22 cellular contexts compared by ENCODE assay signal in the genomic region with DNA sequence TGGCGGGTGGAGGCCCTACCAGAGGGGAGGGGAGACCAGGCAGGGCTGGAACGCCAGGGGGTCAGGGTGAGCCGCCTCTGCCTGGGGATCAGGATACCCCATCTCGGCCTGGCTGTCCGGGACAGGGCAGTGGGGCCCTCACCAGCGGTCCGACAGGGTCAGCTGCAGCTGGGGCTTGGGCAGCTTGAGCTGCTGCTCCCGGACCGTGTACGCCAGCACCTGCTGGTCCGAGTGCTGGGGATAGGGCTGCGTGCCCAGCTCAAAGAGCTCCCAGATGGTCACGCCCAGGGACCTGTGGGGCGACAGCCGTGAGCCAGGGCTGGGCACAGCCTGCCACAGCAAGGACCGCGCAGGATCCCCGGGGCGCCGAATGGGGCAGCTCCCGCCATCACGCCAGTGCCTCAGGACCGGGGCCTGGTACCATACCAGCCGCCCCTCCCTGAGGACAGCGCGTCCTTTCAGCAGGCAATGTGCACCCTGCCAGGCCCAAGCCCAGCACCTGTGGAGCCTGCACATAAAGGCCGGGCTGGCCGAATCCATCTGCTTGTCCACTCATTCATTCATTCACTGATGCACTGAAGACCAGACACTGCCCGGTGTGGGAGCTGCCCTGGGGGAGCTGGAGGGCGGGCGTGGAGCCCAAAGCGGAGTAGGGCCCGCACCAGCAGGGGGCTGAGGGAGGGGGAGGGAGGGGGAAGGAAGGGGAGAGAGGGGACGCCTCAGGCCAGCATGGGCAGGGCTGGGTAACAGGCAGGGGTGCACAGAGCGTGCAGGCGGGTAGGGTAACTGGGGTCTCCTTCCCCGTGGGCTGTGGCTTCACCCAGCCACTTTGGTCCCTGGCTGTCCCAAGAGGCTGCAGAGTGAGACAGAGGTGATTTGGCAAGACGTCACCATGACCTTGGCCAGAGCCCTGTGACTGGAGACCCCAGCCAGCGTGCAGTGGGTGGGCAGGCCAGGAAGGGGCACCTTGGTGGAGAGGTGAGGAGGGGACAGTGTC. TPM values are rescaled to one million over a fixed set of nuclear protein-coding genes. Genes with fewer than 3 reads are reported as not detected.
DNase-seq lines count a peak whose midpoint lies in the region; TF ChIP-seq lines count a peak whose summit lies in the region.
"Had no signal": no experiment of that assay in that cellular context is flagged by ENCODE, and none has a peak within 500 bp of the region (broad histone marks: within the 10 kb centered on the region; RNA-seq: fewer than 3 reads in every experiment).

No MANE protein-coding gene starts in this region.

- H3K4me1 ChIP-seq in neuronal stem cell (ENCODE audit: control insufficient read depth in 2 of 2, insufficient read depth in 1 of 2, low read depth in 1 of 2, low read length in 2 of 2) (peaks cover 7 to 8% of the 10 kb centered on the region in 2 donors), tibial nerve (peaks cover 0 to 41% (median 19%) of the 10 kb centered on the region in 4 donors), breast epithelium (peaks cover 0 to 4% of the 10 kb centered on the region in 2 donors)
- H3K4me1 ChIP-seq: HAP-1 had no signal

- H3K36me3 ChIP-seq in neuronal stem cell (replicated peaks in 1 of 2; ENCODE audit: control insufficient read depth in 2 of 2, insufficient read depth in 2 of 2, low read length in 2 of 2) (no peaks in the 10 kb centered on the region), tibial nerve (peaks cover 0 to 42% (median 0%) of the 10 kb centered on the region in 3 donors), breast epithelium (no peaks in the 10 kb centered on the region), WERI-Rb-1 (peaks cover 31% of the 10 kb centered on the region)
- H3K36me3 ChIP-seq: BE2C, HAP-1 had no signal

- no peak overlapping the region for H2BK12ac ChIP-seq in neuronal stem cell (ENCODE audit: low read length)

- no peak overlapping the region for H3K4me3 Mint-ChIP-seq in activated naive CD4-positive, alpha-beta T cell treated with anti-CD3 and anti-CD28 coated beads, Interleukin-2, amount 50 U/mL, for 24 hours
- H3K4me3 Mint-ChIP-seq in activated naive CD4-positive, alpha-beta T cell treated with anti-CD3 and anti-CD28 coated beads, Interleukin-2, amount 10 ng/mL, durations not matched to agents 7 days and 5 days = no peak overlapping the region
- H3K4me3 Mint-ChIP-seq: CD4-positive, CD25-positive, alpha-beta regulatory T cell had no signal

- no peaks in the 10 kb centered on the region for H3K4me1 Mint-ChIP-seq in activated naive CD4-positive, alpha-beta T cell treated with anti-CD3 and anti-CD28 coated beads, Interleukin-2, amount 50 U/mL, for 24 hours
- peaks cover 3% of the 10 kb centered on the region for H3K4me1 Mint-ChIP-seq in activated naive CD4-positive, alpha-beta T cell treated with anti-CD3 and anti-CD28 coated beads, Interleukin-2, amount 10 ng/mL, durations not matched to agents 7 days and 5 days
- H3K4me1 Mint-ChIP-seq: GM23338 had no signal

- TF ChIP-seq POLR2A in tibial nerve (IDR thresholded peaks at IDR 0.05) (no peak), breast epithelium (IDR thresholded peaks at IDR 0.05) (no peak)

- peak overlapping the region; percentile 52 for H3K27ac ChIP-seq in caudate nucleus (ENCODE audit: low read depth, low read length)
- no peak overlapping the region for H3K27ac ChIP-seq in neuronal stem cell (replicated peaks; ENCODE audit: low read length)
- peak overlapping the region; percentile 66 to 93 (median 84) for H3K27ac ChIP-seq in tibial nerve
- no peak overlapping the region for H3K27ac ChIP-seq in breast epithelium
- H3K27ac ChIP-seq in WERI-Rb-1 = no peak overlapping the region
- H3K27ac ChIP-seq: Peyer's patch, SJCRH30 had no signal

- H3K9me3 ChIP-seq in neuronal stem cell (replicated peaks in 1 of 2; ENCODE audit: control insufficient read depth in 2 of 2, insufficient read depth in 1 of 2, low read depth in 1 of 2, low read length in 2 of 2) = no peaks in the 10 kb centered on the region
- no peaks in the 10 kb centered on the region for H3K9me3 ChIP-seq in tibial nerve
- no peaks in the 10 kb centered on the region for H3K9me3 ChIP-seq in breast epithelium
- no peaks in the 10 kb centered on the region for H3K9me3 ChIP-seq in WERI-Rb-1 (ENCODE audit: severe bottlenecking)
- H3K9me3 ChIP-seq: BE2C, HAP-1, SJCRH30 had no signal

- no peaks in the 10 kb centered on the region for H3K9me3 Mint-ChIP-seq in activated naive CD4-positive, alpha-beta T cell treated with anti-CD3 and anti-CD28 coated beads, Interleukin-2, amount 50 U/mL, for 24 hours
- no peaks in the 10 kb centered on the region for H3K9me3 Mint-ChIP-seq in activated naive CD4-positive, alpha-beta T cell treated with anti-CD3 and anti-CD28 coated beads, Interleukin-2, amount 10 ng/mL, durations not matched to agents 7 days and 5 days
- H3K9me3 Mint-ChIP-seq: GM23338 had no signal

- H3K18ac ChIP-seq in neuronal stem cell (ENCODE audit: low read length) = peak overlapping the region; percentile 17

- H3K14ac ChIP-seq in neuronal stem cell (ENCODE audit: low read length) = peak overlapping the region; percentile 82

- H3K27me3 ChIP-seq in neuronal stem cell (ENCODE audit: control insufficient read depth in 3 of 3, insufficient read depth in 3 of 3, low read depth in 1 of 3, low read length in 3 of 3) (peaks cover 0 to 25% (median 0%) of the 10 kb centered on the region in 3 experiments), tibial nerve (no peaks in the 10 kb centered on the region), breast epithelium (peaks cover 0 to 5% of the 10 kb centered on the region in 2 donors), WERI-Rb-1 (ENCODE audit: insufficient read depth, low read depth, severe bottlenecking) (no peaks in the 10 kb centered on the region)
- H3K27me3 ChIP-seq: BE2C, Peyer's patch, SJCRH30 had no signal

- DNase-seq in activated naive CD4-positive, alpha-beta T cell treated with anti-CD3 and anti-CD28 coated beads, Interleukin-2, amount 10 ng/mL, durations not matched to agents 7 days and 5 days = no peak
- peak in 5 of 61 donors; percentile 33 to 80 (median 40) for DNase-seq in caudate nucleus (lab: John Stamatoyannopoulos, UW)
- DNase-seq in neuronal stem cell (ENCODE audit: low spot score) = no peak
- DNase-seq in tibial nerve (ENCODE audit: low spot score in 2 of 2) = no peak
- DNase-seq in RPMI8226 = no peak
- no peak for DNase-seq in breast epithelium (ENCODE audit: low spot score in 2 of 2)
- no peak for DNase-seq in WERI-Rb-1
- DNase-seq: BE2C; CD4-positive, CD25-positive, alpha-beta regulatory T cell; MM.1S; NCI-H1048; NCI-H1417 treated with DMSO at 0.1 percent for 48 hours; NCI-H187; NCI-H748 treated with DMSO at 0.1 percent for 48 hours; Peyer's patch; SJCRH30 had no signal

- H3K4me2 ChIP-seq in neuronal stem cell (ENCODE audit: insufficient read depth, low read length, poor library complexity, severe bottlenecking) = no peak overlapping the region
- H3K4me2 ChIP-seq: GM23338 had no signal

- no peak overlapping the region for H2BK5ac ChIP-seq in neuronal stem cell (ENCODE audit: low read length)

- H3K23ac ChIP-seq in neuronal stem cell (ENCODE audit: low read depth, low read length, poor library complexity) = peak overlapping the region; percentile 65

- no peak overlapping the region for H3K4ac ChIP-seq in neuronal stem cell (ENCODE audit: low read length)

- intact Hi-C loops in breast epithelium (cut with DNase I; ENCODE audit: low total_unique reads) = no loop called here

- no peaks in the 10 kb centered on the region for H3K36me3 Mint-ChIP-seq in activated naive CD4-positive, alpha-beta T cell treated with anti-CD3 and anti-CD28 coated beads, Interleukin-2, amount 50 U/mL, for 24 hours
- no peaks in the 10 kb centered on the region for H3K36me3 Mint-ChIP-seq in activated naive CD4-positive, alpha-beta T cell treated with anti-CD3 and anti-CD28 coated beads, Interleukin-2, amount 10 ng/mL, durations not matched to agents 7 days and 5 days
- H3K36me3 Mint-ChIP-seq: CD4-positive, CD25-positive, alpha-beta regulatory T cell had no signal

- TF ChIP-seq EP300 in tibial nerve (IDR thresholded peaks at IDR 0.05) = peak in 1 of 2 donors; percentile 22

- no peak overlapping the region for H2BK120ac ChIP-seq in neuronal stem cell (ENCODE audit: low read depth, low read length)

- peak overlapping the region; percentile 95 for H2AK5ac ChIP-seq in neuronal stem cell (ENCODE audit: low read depth, low read length)

- H3K4me3 ChIP-seq in neuronal stem cell (ENCODE audit: low read length in 2 of 2) (no peak overlapping the region), tibial nerve (peak overlapping the region in 2 of 4 donors; percentile 65 to 76), breast epithelium (no peak overlapping the region), WERI-Rb-1 (ENCODE audit: low read depth, low read length) (no peak overlapping the region)
- H3K4me3 ChIP-seq: GM23338, HAP-1, Peyer's patch, SJCRH30 had no signal

- CTCF ChIA-PET in activated naive CD4-positive, alpha-beta T cell treated with anti-CD3 and anti-CD28 coated beads, Interleukin-2, amount 10 ng/mL, durations not matched to agents 7 days and 5 days (lab: Charles Lee) = interaction anchor here (0.7 kb wide), 1 partner anchor 19 kb away, joined by 3 read pairs; no protein-coding TSS in a partner anchor

- peak overlapping the region; percentile 70 for H3K9ac ChIP-seq in neuronal stem cell (ENCODE audit: low read depth, low read length, poor library complexity)

- peaks cover 5% of the 10 kb centered on the region for H3K79me1 ChIP-seq in neuronal stem cell (ENCODE audit: low read depth, low read length)

- H3K27ac Mint-ChIP-seq in activated naive CD4-positive, alpha-beta T cell treated with anti-CD3 and anti-CD28 coated beads, Interleukin-2, amount 50 U/mL, for 24 hours = peak overlapping the region; percentile 23
- H3K27ac Mint-ChIP-seq in activated naive CD4-positive, alpha-beta T cell treated with anti-CD3 and anti-CD28 coated beads, Interleukin-2, amount 10 ng/mL, durations not matched to agents 7 days and 5 days = no peak overlapping the region
- H3K27ac Mint-ChIP-seq: CD4-positive, CD25-positive, alpha-beta regulatory T cell; GM23338 had no signal

- H4K8ac ChIP-seq in neuronal stem cell (ENCODE audit: low read depth, low read length) = no peak overlapping the region

- H4K91ac ChIP-seq in neuronal stem cell (ENCODE audit: low read depth, low read length, poor library complexity) = no peak overlapping the region

- no peak overlapping the region for H2AFZ ChIP-seq in neuronal stem cell (ENCODE audit: low read length)
- H2AFZ ChIP-seq: GM23338 had no signal

- no peak for TF ChIP-seq CTCF in tibial nerve (IDR thresholded peaks at IDR 0.05)
- TF ChIP-seq CTCF in breast epithelium (IDR thresholded peaks at IDR 0.05) = no peak
- TF ChIP-seq CTCF in WERI-Rb-1 (IDR thresholded peaks at IDR 0.05; ENCODE audit: low read depth, low read length) = no peak

- H2BK15ac ChIP-seq in neuronal stem cell (ENCODE audit: low read length) = peak overlapping the region; percentile 26

- WGBS in neuronal stem cell (ENCODE audit: extremely low coverage in 2 of 2, insufficient read length in 2 of 2, insufficient replicate concordance in 1 of 2), 2 donors = no CpG with 5 or more reads among the region's 39 CpGs
- 61 to 66% methylated on average over 15 to 27 of the region's 39 CpGs for WGBS in tibial nerve, 2 donors

- no peaks in the 10 kb centered on the region for H3K27me3 Mint-ChIP-seq in activated naive CD4-positive, alpha-beta T cell treated with anti-CD3 and anti-CD28 coated beads, Interleukin-2, amount 50 U/mL, for 24 hours
- H3K27me3 Mint-ChIP-seq in activated naive CD4-positive, alpha-beta T cell treated with anti-CD3 and anti-CD28 coated beads, Interleukin-2, amount 10 ng/mL, durations not matched to agents 7 days and 5 days = peaks cover 13% of the 10 kb centered on the region
- H3K27me3 Mint-ChIP-seq: CD4-positive, CD25-positive, alpha-beta regulatory T cell had no signal

RNA-seq across cellular contexts. Expression of gene PVALEF, which starts 42.0 kb away (rescaled TPM):
- polyA plus RNA-seq in neuronal stem cell (2013, experiment 1 of 2) = 0.06 TPM
- polyA plus RNA-seq in neuronal stem cell (2013, experiment 2 of 2) = 0.04 TPM
- total RNA-seq in tibial nerve (not detected), breast epithelium (not detected)
- total RNA-seq: A673; CD4-positive, CD25-positive, alpha-beta regulatory T cell; GM23338; LHCN-M2; NCI-H460; Peyer's patch had no signal
- polyA plus RNA-seq: CD4-positive, CD25-positive, alpha-beta regulatory T cell; GM23338 had no signal

RNA-seq across cellular contexts. Expression of gene AATK, which starts 42.7 kb away (rescaled TPM):
- polyA plus RNA-seq in neuronal stem cell (2013, experiment 1 of 2) = 5.6 TPM
- polyA plus RNA-seq in neuronal stem cell (2013, experiment 2 of 2) = 5.4 TPM
- total RNA-seq in tibial nerve (100 to 1,000 TPM; 247 to 385 (median 322) TPM), breast epithelium (under 1 TPM; under 0.01 to 0.98 (median 0.73) TPM)
- total RNA-seq: CD4-positive, CD25-positive, alpha-beta regulatory T cell had no signal

Comparison
In these comparisons a context has a peak if more than half of its experiments do, and no peak if none do; other contexts are left out.
1. H3K27ac ChIP-seq: peak in caudate nucleus (single experiment) and tibial nerve (4 of 4); none in neuronal stem cell (single experiment), breast epithelium (0 of 2) and WERI-Rb-1 (single experiment).
2. RNA of gene AATK, which starts 42.7 kb away (total RNA-seq): 247 to 385 TPM in tibial nerve; under 0.01 to 0.98 TPM in breast epithelium; every median in the first group is over 100 times any median in the second.